In genomic region chr5:181045316-181045715, GRCh38 we compare ENCODE assay signal across 20 cellular contexts. TPM values are rescaled to one million over a fixed set of nuclear protein-coding genes. Genes with fewer than 3 reads are reported as not detected.
DNase-seq lines count a peak whose midpoint lies in the region; ATAC-seq and TF ChIP-seq lines count a peak whose summit lies in the region.
"Had no signal": no experiment of that assay in that cellular context is flagged by ENCODE, and none has a peak within 500 bp of the region (broad histone marks: within the 10 kb centered on the region; RNA-seq: fewer than 3 reads in every experiment).

No MANE protein-coding gene starts in this region.

- H3K4me3 ChIP-seq in Jurkat, Clone E6-1 (ENCODE audit: low read length), result peak overlapping the region; percentile 20; the same call in 1 of the 2 replicates
- no peak overlapping the region for H3K4me3 ChIP-seq in suprapubic skin
- H3K4me3 ChIP-seq in naive thymus-derived CD4-positive, alpha-beta T cell (ENCODE audit: low read length), result no peak overlapping the region
- H3K4me3 ChIP-seq: body of pancreas, colonic mucosa had no signal

- peak overlapping the region; percentile 18 for H3K27ac ChIP-seq in suprapubic skin
- no peak overlapping the region for H3K27ac ChIP-seq in naive thymus-derived CD4-positive, alpha-beta T cell (ENCODE audit: low read depth, low read length)
- H3K27ac ChIP-seq: colonic mucosa had no signal

- peaks cover 73% of the 10 kb centered on the region for H3K27me3 ChIP-seq in suprapubic skin
- H3K27me3 ChIP-seq in naive thymus-derived CD4-positive, alpha-beta T cell (ENCODE audit: control insufficient read depth in 2 of 2, insufficient read depth in 2 of 2, low read length in 2 of 2), result peaks cover 0 to 10% of the 10 kb centered on the region in 2 donors
- H3K27me3 ChIP-seq: body of pancreas had no signal

- H3K4me1 Mint-ChIP-seq in activated naive CD8-positive, alpha-beta T cell treated with anti-CD3 and anti-CD28 coated beads for 36 hours, result no peaks in the 10 kb centered on the region
- peaks cover 0 to 3% (median 0%) of the 10 kb centered on the region in 7 donors for H3K4me1 Mint-ChIP-seq in naive thymus-derived CD4-positive, alpha-beta T cell
- H3K4me1 Mint-ChIP-seq: activated naive CD8-positive, alpha-beta T cell treated with anti-CD3 and anti-CD28 coated beads, Interleukin-2, amount 50 U/mL, for 24 hours had no signal

- no peaks in the 10 kb centered on the region for H3K36me3 Mint-ChIP-seq in activated naive CD8-positive, alpha-beta T cell treated with anti-CD3 and anti-CD28 coated beads for 36 hours
- H3K36me3 Mint-ChIP-seq in naive thymus-derived CD4-positive, alpha-beta T cell, result no peaks in the 10 kb centered on the region

- TF ChIP-seq EP300 in suprapubic skin (IDR thresholded peaks at IDR 0.05), result no peak

- TF ChIP-seq CTCF in suprapubic skin (IDR thresholded peaks at IDR 0.05), result no peak

- no peak overlapping the region for H3K4me3 Mint-ChIP-seq in activated naive CD8-positive, alpha-beta T cell treated with anti-CD3 and anti-CD28 coated beads for 36 hours
- H3K4me3 Mint-ChIP-seq in naive thymus-derived CD4-positive, alpha-beta T cell, result no peak overlapping the region
- H3K4me3 Mint-ChIP-seq: activated naive CD8-positive, alpha-beta T cell treated with anti-CD3 and anti-CD28 coated beads, Interleukin-2, amount 50 U/mL, for 24 hours; HFFc6 had no signal

- no peaks in the 10 kb centered on the region for H3K4me1 ChIP-seq in suprapubic skin
- no peaks in the 10 kb centered on the region for H3K4me1 ChIP-seq in naive thymus-derived CD4-positive, alpha-beta T cell (ENCODE audit: control insufficient read depth in 2 of 2, insufficient read depth in 2 of 2, low read length in 2 of 2)
- H3K4me1 ChIP-seq: body of pancreas, colonic mucosa had no signal

- peaks cover 3% of the 10 kb centered on the region for H3K9me3 ChIP-seq in suprapubic skin
- H3K9me3 ChIP-seq in naive thymus-derived CD4-positive, alpha-beta T cell (ENCODE audit: control insufficient read depth in 2 of 3, low read length in 3 of 3), result peaks cover 0 to 4% (median 0%) of the 10 kb centered on the region in 3 experiments
- H3K9me3 ChIP-seq: body of pancreas, colonic mucosa had no signal

- no peaks in the 10 kb centered on the region for H3K36me3 ChIP-seq in suprapubic skin
- H3K36me3 ChIP-seq in naive thymus-derived CD4-positive, alpha-beta T cell (ENCODE audit: control insufficient read depth in 2 of 3, insufficient read depth in 3 of 3, low read length in 3 of 3), result no peaks in the 10 kb centered on the region
- H3K36me3 ChIP-seq: colonic mucosa had no signal

- POLR2A ChIA-PET in naive thymus-derived CD4-positive, alpha-beta T cell (lab: Charles Lee), result no interaction called here

- H3K27ac Mint-ChIP-seq in activated naive CD8-positive, alpha-beta T cell treated with anti-CD3 and anti-CD28 coated beads for 36 hours, result no peak overlapping the region
- H3K27ac Mint-ChIP-seq in naive thymus-derived CD4-positive, alpha-beta T cell, result no peak overlapping the region
- H3K27ac Mint-ChIP-seq: activated naive CD8-positive, alpha-beta T cell treated with anti-CD3 and anti-CD28 coated beads, Interleukin-2, amount 50 U/mL, for 24 hours; HFFc6 had no signal

- no peak for TF ChIP-seq POLR2A in suprapubic skin (IDR thresholded peaks at IDR 0.05)

- in situ Hi-C loops in G401 (cut with HindIII; ENCODE audit: low sequenced_read_pairs), result no loop called here

- no peaks in the 10 kb centered on the region for H3K9me3 Mint-ChIP-seq in activated naive CD8-positive, alpha-beta T cell treated with anti-CD3 and anti-CD28 coated beads for 36 hours
- peaks cover 0 to 3% (median 0%) of the 10 kb centered on the region in 11 donors for H3K9me3 Mint-ChIP-seq in naive thymus-derived CD4-positive, alpha-beta T cell
- H3K9me3 Mint-ChIP-seq: activated naive CD8-positive, alpha-beta T cell treated with anti-CD3 and anti-CD28 coated beads, Interleukin-2, amount 50 U/mL, for 24 hours; HFFc6 had no signal

- DNase-seq in G401 (ENCODE audit: low spot score) (peak; percentile 11), islet precursor cell (peak; percentile 45), suprapubic skin (ENCODE audit: low spot score in 2 of 2) (peak in 1 of 2 donors; percentile 48), NCI-H774 (lab: John Stamatoyannopoulos, UW) (no peak)
- no peak for DNase-seq in Jurkat, Clone E6-1 (ENCODE audit: low read depth, low spot score)
- no peak for DNase-seq in activated naive CD8-positive, alpha-beta T cell treated with anti-CD3 and anti-CD28 coated beads for 36 hours
- DNase-seq in naive thymus-derived CD4-positive, alpha-beta T cell, result no peak
- DNase-seq: activated CD4-positive, alpha-beta T cell treated with anti-CD3 and anti-CD28 coated beads for 48 hours; activated CD8-positive, alpha-beta memory T cell treated with anti-CD3 and anti-CD28 coated beads, Interleukin-2, amount 50 U/mL, for 4 hours; activated naive CD8-positive, alpha-beta T cell treated with anti-CD3 and anti-CD28 coated beads, Interleukin-2, amount 50 U/mL, for 24 hours; colonic mucosa; HFFc6; NCI-H1417; NCI-H2107; NCI-H510A treated with DMSO at 0.1 percent for 48 hours; occipital lobe; SHP77; SW 1271 had no signal

- CTCF ChIA-PET in naive thymus-derived CD4-positive, alpha-beta T cell (lab: Charles Lee), result no interaction called here

- peaks cover 49% of the 10 kb centered on the region for H3K27me3 Mint-ChIP-seq in activated naive CD8-positive, alpha-beta T cell treated with anti-CD3 and anti-CD28 coated beads for 36 hours
- peaks cover 20 to 56% (median 47%) of the 10 kb centered on the region in 5 donors for H3K27me3 Mint-ChIP-seq in naive thymus-derived CD4-positive, alpha-beta T cell

- no peak for ATAC-seq in naive thymus-derived CD4-positive, alpha-beta T cell
- ATAC-seq: activated naive CD8-positive, alpha-beta T cell treated with anti-CD3 and anti-CD28 coated beads, Interleukin-2, amount 50 U/mL, for 24 hours had no signal

- WGBS in suprapubic skin, result 28% methylated on average over 5 of the region's 10 CpGs

- intact Hi-C loops in naive thymus-derived CD4-positive, alpha-beta T cell (cut with micrococcal nuclease), result no loop called here

RNA-seq across cellular contexts. Expression of gene BTNL9, which starts 5.2 kb away (rescaled TPM):
- total RNA-seq in G401 (2014; rRNA removed; shearing (Covaris generic)), result 0.98 and 5.3 TPM in 2 replicates
- 39.4 TPM for polyA plus RNA-seq in Jurkat, Clone E6-1 (2012; ENCODE audit: insufficient read depth, insufficient read length)
- total RNA-seq in suprapubic skin, result 10 to 100 TPM; 13.4 to 98.3 (median 27.7) TPM
- under 1 TPM in 1 of 2 experiments, not detected in 1; 0.12 TPM for total RNA-seq in activated naive CD8-positive, alpha-beta T cell treated with anti-CD3 and anti-CD28 coated beads for 36 hours
- 1 to 10 TPM in 1 of 5 experiments, not detected in 4; 1.6 TPM for total RNA-seq in naive thymus-derived CD4-positive, alpha-beta T cell
- polyA plus RNA-seq in naive thymus-derived CD4-positive, alpha-beta T cell, result not detected
- total RNA-seq: HFFc6 had no signal

RNA-seq across cellular contexts. Expression of gene BTNL3, which starts 56.7 kb away (rescaled TPM):
- not detected in 2 replicates for total RNA-seq in G401 (2014; rRNA removed; shearing (Covaris generic))
- not detected for polyA plus RNA-seq in Jurkat, Clone E6-1 (2012; ENCODE audit: insufficient read depth, insufficient read length)
- not detected for total RNA-seq in suprapubic skin
- total RNA-seq in activated naive CD8-positive, alpha-beta T cell treated with anti-CD3 and anti-CD28 coated beads for 36 hours, result not detected
- total RNA-seq in naive thymus-derived CD4-positive, alpha-beta T cell, result not detected
- not detected for polyA plus RNA-seq in naive thymus-derived CD4-positive, alpha-beta T cell
- total RNA-seq: HFFc6, lower leg skin, occipital lobe had no signal

Comparison
In these comparisons a context has a peak if more than half of its experiments do, and no peak if none do; other contexts are left out.
1. DNase-seq: peak in G401 (single experiment) and islet precursor cell (single experiment); none in Jurkat, Clone E6-1 (single experiment), activated naive CD8-positive, alpha-beta T cell treated with anti-CD3 and anti-CD28 coated beads for 36 hours (single experiment), naive thymus-derived CD4-positive, alpha-beta T cell (0 of 9) and NCI-H774 (single experiment).